Comparison of ENCODE assay signal across 8 cellular contexts in genomic region chr16:85330694-85331188, GRCh38.
DNase-seq lines count a peak whose midpoint lies in the region; ATAC-seq and TF ChIP-seq lines count a peak whose summit lies in the region.

No MANE protein-coding gene starts in this region.

- no peaks in the 10 kb centered on the region for H3K9me3 Mint-ChIP-seq in activated CD4-positive, alpha-beta T cell treated with anti-CD3 and anti-CD28 coated beads for 36 hours (ENCODE audit: low read depth)
- no peaks in the 10 kb centered on the region for H3K9me3 Mint-ChIP-seq in osteocyte (ENCODE audit: unreplicated experiment)

- TF ChIP-seq CTCF in osteocyte (IDR thresholded peaks at IDR 0.05), result peak; percentile 63

- no peaks in the 10 kb centered on the region for H3K36me3 Mint-ChIP-seq in activated CD4-positive, alpha-beta T cell treated with anti-CD3 and anti-CD28 coated beads for 36 hours (ENCODE audit: low read depth)
- no peaks in the 10 kb centered on the region for H3K36me3 Mint-ChIP-seq in osteocyte (ENCODE audit: unreplicated experiment)

- CTCF ChIA-PET in activated CD4-positive, alpha-beta T cell treated with anti-CD3 and anti-CD28 coated beads for 36 hours (lab: Charles Lee), result interaction anchor here (0.6 to 2.6 kb wide), 7 partner anchors 11 to 575 kb away, joined by 3 to 8 read pairs (median 4); no protein-coding TSS in a partner anchor

- peak; percentile 57 for ATAC-seq in activated CD4-positive, alpha-beta T cell treated with anti-CD3 and anti-CD28 coated beads for 36 hours
- no peak for ATAC-seq in HG02763 (IDR thresholded peaks at IDR 0.05; ENCODE audit: unreplicated experiment)
- ATAC-seq in GM19023 (IDR thresholded peaks at IDR 0.05; ENCODE audit: unreplicated experiment), result no peak

- intact Hi-C loops in activated CD4-positive, alpha-beta T cell treated with anti-CD3 and anti-CD28 coated beads for 36 hours (cut with DNase I, micrococcal nuclease), result no loop called here

- no peak for DNase-seq in activated CD4-positive, alpha-beta T cell treated with anti-CD3 and anti-CD28 coated beads for 36 hours
- DNase-seq in activated CD4-positive, alpha-beta T cell treated with anti-CD3 and anti-CD28 coated beads for 1 hour, result no peak
- peak; percentile 86 for DNase-seq in HuH-7.5 (ENCODE audit: low spot score)
- peak; percentile 88 for DNase-seq in SK-MEL-5 (ENCODE audit: low read depth, low spot score)
- DNase-seq in fibroblast of gingiva (ENCODE audit: low read depth), result peak; percentile 78
- no peak for DNase-seq in osteocyte (ENCODE audit: extremely low spot score, unreplicated experiment)

- no peak overlapping the region for H3K27ac Mint-ChIP-seq in activated CD4-positive, alpha-beta T cell treated with anti-CD3 and anti-CD28 coated beads for 36 hours
- peak overlapping the region; percentile 70 for H3K27ac Mint-ChIP-seq in osteocyte (ENCODE audit: unreplicated experiment)

- POLR2A ChIA-PET in activated CD4-positive, alpha-beta T cell treated with anti-CD3 and anti-CD28 coated beads for 36 hours (lab: Charles Lee), result no interaction called here

- H3K4me1 Mint-ChIP-seq in activated CD4-positive, alpha-beta T cell treated with anti-CD3 and anti-CD28 coated beads for 36 hours, result peaks cover 14% of the 10 kb centered on the region
- H3K4me1 Mint-ChIP-seq in osteocyte (ENCODE audit: unreplicated experiment), result peaks cover 63% of the 10 kb centered on the region

- peaks cover 8% of the 10 kb centered on the region for H3K27me3 Mint-ChIP-seq in activated CD4-positive, alpha-beta T cell treated with anti-CD3 and anti-CD28 coated beads for 36 hours
- no peaks in the 10 kb centered on the region for H3K27me3 Mint-ChIP-seq in osteocyte (ENCODE audit: unreplicated experiment)

- H3K4me3 Mint-ChIP-seq in activated CD4-positive, alpha-beta T cell treated with anti-CD3 and anti-CD28 coated beads for 36 hours, result no peak overlapping the region
- no peak overlapping the region for H3K4me3 Mint-ChIP-seq in osteocyte (ENCODE audit: unreplicated experiment)

- in situ Hi-C loops in SK-MEL-5 (cut with HindIII; ENCODE audit: low pct_unique_long_range_greater_than_20kb, low sequenced_read_pairs), result no loop called here

Comparison
In these comparisons a context has a peak if more than half of its experiments do, and no peak if none do; other contexts are left out.
1. DNase-seq: peak in HuH-7.5 (single experiment), SK-MEL-5 (single experiment) and fibroblast of gingiva (single experiment); none in activated CD4-positive, alpha-beta T cell treated with anti-CD3 and anti-CD28 coated beads for 36 hours (single experiment), activated CD4-positive, alpha-beta T cell treated with anti-CD3 and anti-CD28 coated beads for 1 hour (single experiment) and osteocyte (single experiment).